In the genomic region with DNA sequence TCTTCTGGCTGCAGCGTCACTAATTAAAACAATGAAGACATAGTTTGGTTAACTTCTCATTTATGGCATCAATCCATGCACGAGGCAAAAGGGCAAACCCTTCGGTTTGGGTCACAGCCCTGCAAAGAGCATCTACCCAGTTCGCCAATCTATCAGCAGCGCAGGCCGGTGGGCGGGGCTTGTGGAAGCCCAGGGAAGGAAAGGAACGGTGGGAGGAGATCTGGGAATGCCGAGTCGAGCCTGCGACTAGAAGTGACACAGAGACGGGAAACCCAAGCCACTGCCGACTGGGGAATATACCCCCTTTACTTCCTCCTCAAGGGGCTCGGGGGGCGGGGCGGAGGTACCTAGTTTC, we compare ENCODE assay signal across 8 cellular contexts. TPM values are rescaled to one million over a fixed set of nuclear protein-coding genes. Genes with fewer than 3 reads are reported as not detected.
A peak's percentile ranks its signal among the peaks of the same experiment; 100 is the strongest.
DNase-seq lines count a peak whose midpoint lies in the region; ATAC-seq and TF ChIP-seq lines count a peak whose summit lies in the region.

No MANE protein-coding gene starts in this region.

- TF ChIP-seq CTCF in chondrocyte (IDR thresholded peaks at IDR 0.05) = no peak

- H3K4me3 Mint-ChIP-seq in chondrocyte (ENCODE audit: unreplicated experiment) = peak overlapping the region; percentile 84

- no peaks in the 10 kb centered on the region for H3K9me3 Mint-ChIP-seq in chondrocyte (ENCODE audit: low read depth)

- DNase-seq in activated CD8-positive, alpha-beta memory T cell treated with anti-CD3 and anti-CD28 coated beads for 1 hour (ENCODE audit: extremely low read depth in 1 of 2, low read depth in 1 of 2) = peak; percentile 7 to 36
- no peak for DNase-seq in activated CD8-positive, alpha-beta memory T cell treated with anti-CD3 and anti-CD28 coated beads for 24 hours
- peak; percentile 79 for DNase-seq in NCI-H187 treated with DMSO at 0.1 percent for 48 hours (lab: John Stamatoyannopoulos, UW)
- peak; percentile 69 for DNase-seq in T1000 (lab: John Stamatoyannopoulos, UW)
- DNase-seq in chondrocyte (ENCODE audit: low spot score) = no peak
- peak; percentile 67 for DNase-seq in kidney glomerular epithelial cell (lab: John Stamatoyannopoulos, UW)
- peak; percentile 75 for DNase-seq in stimulated activated CD4-positive, alpha-beta T cell treated with anti-CD3 and anti-CD28 coated beads, Interleukin-15, amount 100 ng/mL, for 24 hours

- H3K4me1 Mint-ChIP-seq in chondrocyte (ENCODE audit: low read depth) = peaks cover 11% of the 10 kb centered on the region

- ATAC-seq in HG02885 (IDR thresholded peaks at IDR 0.05; ENCODE audit: poor library complexity, unreplicated experiment) = peak; percentile 39

- peak overlapping the region; percentile 98 for H3K27ac Mint-ChIP-seq in chondrocyte (ENCODE audit: unreplicated experiment)

- H3K27me3 Mint-ChIP-seq in chondrocyte (ENCODE audit: low read depth) = no peaks in the 10 kb centered on the region

- no peaks in the 10 kb centered on the region for H3K36me3 Mint-ChIP-seq in chondrocyte (ENCODE audit: low read depth)

RNA-seq across cellular contexts. Expression of a gene that starts 0.5 kb away (rescaled TPM):
- 2.9 to 4.2 TPM (median 3.1 TPM) in 3 replicates for total RNA-seq in chondrocyte

Comparison
In these comparisons a context has a peak if more than half of its experiments do, and no peak if none do; other contexts are left out.
1. DNase-seq: peak in activated CD8-positive, alpha-beta memory T cell treated with anti-CD3 and anti-CD28 coated beads for 1 hour (2 of 2), NCI-H187 treated with DMSO at 0.1 percent for 48 hours (single experiment), T1000 (single experiment), kidney glomerular epithelial cell (single experiment) and stimulated activated CD4-positive, alpha-beta T cell treated with anti-CD3 and anti-CD28 coated beads, Interleukin-15, amount 100 ng/mL, for 24 hours (single experiment); none in activated CD8-positive, alpha-beta memory T cell treated with anti-CD3 and anti-CD28 coated beads for 24 hours (single experiment) and chondrocyte (single experiment).